Comparison of ENCODE assay signal across 12 cellular contexts in genomic region chr10:62511656-62512055, GRCh38.
DNase-seq lines count a peak whose midpoint lies in the region; ATAC-seq and TF ChIP-seq lines count a peak whose summit lies in the region.
"Had no signal": no experiment of that assay in that cellular context is flagged by ENCODE, and none has a peak within 500 bp of the region (broad histone marks: within the 10 kb centered on the region; RNA-seq: fewer than 3 reads in every experiment).

No MANE protein-coding gene starts in this region.

- DNase-seq in activated CD8-positive, alpha-beta memory T cell treated with anti-CD3 and anti-CD28 coated beads, Interleukin-2, amount 10 ng/mL, durations not matched to agents 7 days and 5 days = no peak
- DNase-seq in activated CD8-positive, alpha-beta memory T cell treated with anti-CD3 and anti-CD28 coated beads, Interleukin-2, amount 50 U/mL, for 4 hours = no peak
- no peak for DNase-seq in stimulated activated naive B cell treated with anti-CD40 and anti-IgM and Interleukin-4, amounts not matched to agents 10 μg/mL and 1 μg/mL and 100 μg/mL, for 72 hours
- DNase-seq in NCI-H2081 (lab: John Stamatoyannopoulos, UW) (no peak), Kasumi-1 (lab: John Stamatoyannopoulos, UW) (no peak), testis (no peak)
- DNase-seq: activated T-cell treated with anti-CD3 and anti-CD28 coated beads, Interleukin-2, amount 50 U/mL, for 72 hours; DMS79; naive B cell; NCI-H1930 had no signal

- H3K4me3 Mint-ChIP-seq in activated CD8-positive, alpha-beta memory T cell treated with anti-CD3 and anti-CD28 coated beads, Interleukin-2, amount 10 ng/mL, durations not matched to agents 7 days and 5 days = no peak overlapping the region
- H3K4me3 Mint-ChIP-seq in stimulated activated naive B cell treated with anti-CD40 and anti-IgM and Interleukin-4, amounts not matched to agents 10 μg/mL and 1 μg/mL and 100 μg/mL, for 72 hours = no peak overlapping the region
- H3K4me3 Mint-ChIP-seq: activated T-cell treated with anti-CD3 and anti-CD28 coated beads, Interleukin-2, amount 50 U/mL, for 72 hours; naive B cell had no signal

- peaks cover 10% of the 10 kb centered on the region for H3K27me3 Mint-ChIP-seq in activated CD8-positive, alpha-beta memory T cell treated with anti-CD3 and anti-CD28 coated beads, Interleukin-2, amount 10 ng/mL, durations not matched to agents 7 days and 5 days
- H3K27me3 Mint-ChIP-seq in stimulated activated naive B cell treated with anti-CD40 and anti-IgM and Interleukin-4, amounts not matched to agents 10 μg/mL and 1 μg/mL and 100 μg/mL, for 72 hours = peaks cover 0 to 8% of the 10 kb centered on the region in 2 donors

- no peaks in the 10 kb centered on the region for H3K9me3 ChIP-seq in testis

- no peaks in the 10 kb centered on the region for H3K36me3 Mint-ChIP-seq in activated CD8-positive, alpha-beta memory T cell treated with anti-CD3 and anti-CD28 coated beads, Interleukin-2, amount 10 ng/mL, durations not matched to agents 7 days and 5 days
- peaks cover 0 to 3% of the 10 kb centered on the region in 2 donors for H3K36me3 Mint-ChIP-seq in stimulated activated naive B cell treated with anti-CD40 and anti-IgM and Interleukin-4, amounts not matched to agents 10 μg/mL and 1 μg/mL and 100 μg/mL, for 72 hours
- H3K36me3 Mint-ChIP-seq: naive B cell had no signal

- ATAC-seq in activated CD8-positive, alpha-beta memory T cell treated with anti-CD3 and anti-CD28 coated beads, Interleukin-2, amount 10 ng/mL, durations not matched to agents 7 days and 5 days = peak; percentile 27
- ATAC-seq in GM21786 (IDR thresholded peaks at IDR 0.05; ENCODE audit: unreplicated experiment) (peak; percentile 89), HG03196 (IDR thresholded peaks at IDR 0.05; ENCODE audit: unreplicated experiment) (peak; percentile 92)
- peak; percentile 93 to 95 for ATAC-seq in stimulated activated naive B cell treated with anti-CD40 and anti-IgM and Interleukin-4, amounts not matched to agents 10 μg/mL and 1 μg/mL and 100 μg/mL, for 72 hours (replicated peaks)
- ATAC-seq: activated T-cell treated with anti-CD3 and anti-CD28 coated beads, Interleukin-2, amount 50 U/mL, for 72 hours had no signal

- intact Hi-C loops in testis (cut with DNase I; ENCODE audit: low total_unique reads) = no loop called here

- WGBS in testis, 2 donors = 71 to 75% methylated on average over 2 of the region's 2 CpGs

- no peak overlapping the region for H3K27ac Mint-ChIP-seq in activated CD8-positive, alpha-beta memory T cell treated with anti-CD3 and anti-CD28 coated beads, Interleukin-2, amount 10 ng/mL, durations not matched to agents 7 days and 5 days
- no peak overlapping the region for H3K27ac Mint-ChIP-seq in stimulated activated naive B cell treated with anti-CD40 and anti-IgM and Interleukin-4, amounts not matched to agents 10 μg/mL and 1 μg/mL and 100 μg/mL, for 72 hours
- H3K27ac Mint-ChIP-seq: activated T-cell treated with anti-CD3 and anti-CD28 coated beads, Interleukin-2, amount 50 U/mL, for 72 hours had no signal

- H3K27ac ChIP-seq in testis = no peak overlapping the region

- TF ChIP-seq POLR2A in testis (IDR thresholded peaks at IDR 0.05) = no peak

- no peaks in the 10 kb centered on the region for H3K4me1 Mint-ChIP-seq in activated CD8-positive, alpha-beta memory T cell treated with anti-CD3 and anti-CD28 coated beads, Interleukin-2, amount 10 ng/mL, durations not matched to agents 7 days and 5 days
- peaks cover 16 to 19% of the 10 kb centered on the region in 2 donors for H3K4me1 Mint-ChIP-seq in stimulated activated naive B cell treated with anti-CD40 and anti-IgM and Interleukin-4, amounts not matched to agents 10 μg/mL and 1 μg/mL and 100 μg/mL, for 72 hours

- no peak overlapping the region for H3K4me3 ChIP-seq in testis

- H3K27me3 ChIP-seq in testis = no peaks in the 10 kb centered on the region

- CTCF ChIA-PET in activated CD8-positive, alpha-beta memory T cell treated with anti-CD3 and anti-CD28 coated beads, Interleukin-2, amount 10 ng/mL, durations not matched to agents 7 days and 5 days (lab: Charles Lee) = no interaction called here

- no peaks in the 10 kb centered on the region for H3K9me3 Mint-ChIP-seq in activated CD8-positive, alpha-beta memory T cell treated with anti-CD3 and anti-CD28 coated beads, Interleukin-2, amount 10 ng/mL, durations not matched to agents 7 days and 5 days (ENCODE audit: low read depth)
- H3K9me3 Mint-ChIP-seq in stimulated activated naive B cell treated with anti-CD40 and anti-IgM and Interleukin-4, amounts not matched to agents 10 μg/mL and 1 μg/mL and 100 μg/mL, for 72 hours = peaks cover 0 to 4% of the 10 kb centered on the region in 2 donors
- H3K9me3 Mint-ChIP-seq: activated T-cell treated with anti-CD3 and anti-CD28 coated beads, Interleukin-2, amount 50 U/mL, for 72 hours had no signal

- H3K4me1 ChIP-seq in testis = no peaks in the 10 kb centered on the region

- no peak for TF ChIP-seq CTCF in testis (IDR thresholded peaks at IDR 0.05)

- no peaks in the 10 kb centered on the region for H3K36me3 ChIP-seq in testis (ENCODE audit: low read depth, missing control alignments)

Comparison
In these comparisons a context has a peak if more than half of its experiments do, and no peak if none do; other contexts are left out.
1. ATAC-seq: peak in every context shown above with its lines; median percentile 94 in stimulated activated naive B cell treated with anti-CD40 and anti-IgM and Interleukin-4, amounts not matched to agents 10 μg/mL and 1 μg/mL and 100 μg/mL, for 72 hours; 92 in HG03196; 89 in GM21786; 27 in activated CD8-positive, alpha-beta memory T cell treated with anti-CD3 and anti-CD28 coated beads, Interleukin-2, amount 10 ng/mL, durations not matched to agents 7 days and 5 days.